ENCODE assay signal across 10 cellular contexts in the genomic region with DNA sequence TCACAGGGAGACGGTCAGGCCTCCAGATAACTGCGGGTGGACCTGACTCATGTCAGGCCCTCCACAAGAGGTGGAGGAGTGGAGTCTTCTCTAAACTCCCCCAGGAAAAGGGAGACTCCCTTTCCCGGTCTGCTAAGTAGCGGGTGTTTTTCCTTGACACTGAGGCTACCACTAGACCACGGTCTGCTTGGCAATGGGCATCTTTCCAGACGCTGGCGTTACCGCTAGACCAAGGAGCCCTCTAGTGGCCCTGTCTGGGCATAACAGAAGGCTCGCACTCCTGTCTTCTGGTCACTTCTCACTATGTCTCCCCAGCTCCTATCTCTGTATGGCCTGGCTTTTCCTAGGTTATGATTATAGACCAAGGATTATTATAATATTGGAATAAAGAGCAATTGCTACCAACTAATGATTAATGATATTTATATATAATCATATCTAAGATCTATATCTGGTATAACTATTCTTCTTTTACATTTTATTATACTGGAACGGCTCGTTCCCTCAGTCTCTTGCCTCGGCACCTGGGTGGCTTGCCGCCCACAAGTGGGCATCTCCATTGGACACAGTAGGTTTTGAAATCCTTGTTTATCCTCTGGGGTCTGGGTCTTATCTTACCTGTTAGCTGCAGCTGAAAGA. TPM values are rescaled to one million over a fixed set of nuclear protein-coding genes. Genes with fewer than 3 reads are reported as not detected.
DNase-seq lines count a peak whose midpoint lies in the region; ATAC-seq, FAIRE-seq and TF ChIP-seq lines count a peak whose summit lies in the region.
"Not testable (repeated sequence)": the region's sequence is repeated elsewhere in the genome, so short reads cannot be mapped to it uniquely, and the experiment has no call there.
"Had no signal": no experiment of that assay in that cellular context is flagged by ENCODE, and none has a peak within 500 bp of the region (broad histone marks: within the 10 kb centered on the region; RNA-seq: fewer than 3 reads in every experiment).

No MANE protein-coding gene starts in this region.

- not testable (repeated sequence) for BruUV-seq in HepG2 (replicated peaks; lab: Mats Ljungman, UMichigan)

- POLR2A ChIA-PET in HepG2 (lab: Yijun Ruan, JAX), result not testable (repeated sequence)

- not testable (repeated sequence) for H3K27ac ChIP-seq in RWPE2 (ENCODE audit: poor library complexity, severe bottlenecking); esophagus muscularis mucosa (replicated peaks in 1 of 4); HepG2 (ENCODE audit: extremely low read length, insufficient read depth, low read length); spleen

- in situ Hi-C loops in ACHN (cut with HindIII; ENCODE audit: low pct_ligation_motif_present, low pct_unique_long_range_greater_than_20kb, low sequenced_read_pairs); HepG2 (cut with HindIII; ENCODE audit: extremely low pct_ligation_motif_present, low pct_unique_long_range_greater_than_20kb): not testable (repeated sequence)

- peak; percentile 71 for FAIRE-seq in HepG2 (lab: Jason Lieb, UNC)

- TF ChIP-seq CTCF in GM12873 (IDR thresholded peaks at IDR 0.05; ENCODE audit: insufficient read depth, low read depth, low read length, missing control alignments), result peak; percentile 62
- TF ChIP-seq CTCF in RWPE2 (IDR thresholded peaks at IDR 0.05; ENCODE audit: poor library complexity, severe bottlenecking), result peak; percentile 78
- TF ChIP-seq CTCF in esophagus muscularis mucosa (IDR thresholded peaks at IDR 0.05), result peak in 2 of 3 experiments; percentile 47 to 77
- TF ChIP-seq CTCF in HepG2 (CRISPR knock-in tag; IDR thresholded peaks at IDR 0.05), result peak; percentile 63
- peak in 6 of 11 experiments; percentile 43 to 71 (median 64) for TF ChIP-seq CTCF in spleen (IDR thresholded peaks at IDR 0.05 in 8 of 11, conservative IDR thresholded peaks at IDR 0.05 in 3 of 11)

- ATAC-seq in RWPE2 (ENCODE audit: low read depth); HepG2: not testable (repeated sequence)

- H3K36me3 ChIP-seq in RWPE2 (ENCODE audit: low read depth); esophagus muscularis mucosa; HepG2 (replicated peaks in 1 of 2; ENCODE audit: control insufficient read depth in 1 of 2, insufficient read depth in 2 of 2, low read length in 2 of 2); spleen: not testable (repeated sequence)

- H3K79me2 ChIP-seq in HepG2 (ENCODE audit: insufficient read depth, low read length), result not testable (repeated sequence)

- CTCF ChIA-PET in HepG2 (lab: Yijun Ruan, JAX; ENCODE audit: low intra/inter-chr PET ratio, low total read pairs), result not testable (repeated sequence)

- H3K4me3 ChIP-seq in RWPE2 (ENCODE audit: severe bottlenecking); esophagus muscularis mucosa; HepG2 (replicated peaks in 1 of 3; ENCODE audit: insufficient read depth in 1 of 3, low read depth in 2 of 3, low read length in 3 of 3); spleen: not testable (repeated sequence)

- DNase-seq in ACHN (peak; percentile 68), NCI-H1092 (lab: John Stamatoyannopoulos, UW) (peak; percentile 4)
- not testable (repeated sequence) for DNase-seq in RWPE2 (ENCODE audit: low spot score); esophagus muscularis mucosa (ENCODE audit: extremely low spot score); HepG2 (ENCODE audit: low spot score); spleen
- DNase-seq in activated T-cell treated with anti-CD3 and anti-CD28 coated beads, Interleukin-2, amount 50 U/mL, for 48 hours, result peak; percentile 36 to 48

- H3K27me3 ChIP-seq in RWPE2 (ENCODE audit: insufficient read depth, poor library complexity, severe bottlenecking); esophagus muscularis mucosa; HepG2 (ENCODE audit: control insufficient read depth in 1 of 2, insufficient read depth in 2 of 2, low read length in 2 of 2); spleen (replicated peaks in 1 of 7): not testable (repeated sequence)

- intact Hi-C loops in esophagus muscularis mucosa (cut with DNase I); HepG2 (cut with micrococcal nuclease; ENCODE audit: unreplicated experiment); spleen (cut with DNase I; ENCODE audit: low total_unique reads): not testable (repeated sequence)

- H3K9ac ChIP-seq in HepG2 (ENCODE audit: insufficient read depth, low read depth, low read length), result not testable (repeated sequence)

- TF ChIP-seq EP300 in esophagus muscularis mucosa (IDR thresholded peaks at IDR 0.05); HepG2 (IDR thresholded peaks at IDR 0.05; ENCODE audit: low read depth in 2 of 2, low read length in 2 of 2); HepG2 (CRISPR knock-in tag; IDR thresholded peaks at IDR 0.05; ENCODE audit: borderline replicate concordance): not testable (repeated sequence)

- not testable (repeated sequence) for H2AFZ ChIP-seq in HepG2 (ENCODE audit: low read length)

- 47% methylated on average over 13 of the region's 13 CpGs for WGBS in esophagus muscularis mucosa
- WGBS in HepG2 (ENCODE audit: low lambda C conversion rate), result 39% methylated on average over 9 of the region's 13 CpGs
- 45 to 54% (median 51%) methylated on average over 13 of the region's 13 CpGs for WGBS in spleen, 5 donors

- not testable (repeated sequence) for H3K9me3 ChIP-seq in RWPE2 (ENCODE audit: severe bottlenecking); esophagus muscularis mucosa; HepG2 (ENCODE audit: low read length); spleen

- H3K4me2 ChIP-seq in HepG2 (ENCODE audit: low read depth, low read length), result not testable (repeated sequence)

- H4K20me1 ChIP-seq in HepG2 (ENCODE audit: insufficient read depth, low read length), result not testable (repeated sequence)

- H3K4me1 ChIP-seq in RWPE2 (ENCODE audit: insufficient read depth, poor library complexity, severe bottlenecking); esophagus muscularis mucosa; HepG2 (ENCODE audit: insufficient read depth, low read length); spleen: not testable (repeated sequence)

- not testable (repeated sequence) for TF ChIP-seq RAD21 in HepG2 (CRISPR knock-in tag; IDR thresholded peaks at IDR 0.05)

- TF ChIP-seq POLR2A in esophagus muscularis mucosa (IDR thresholded peaks at IDR 0.05; ENCODE audit: low read depth); HepG2 (IDR thresholded peaks at IDR 0.05; ENCODE audit: insufficient read depth in 1 of 2, low read depth in 2 of 2, low read length in 2 of 2); spleen (IDR thresholded peaks at IDR 0.05): not testable (repeated sequence)

TF ChIP-seq in HepG2, 621 proteins besides CTCF, POLR2A, EP300 and RAD21:
- peak; percentile 29 for TF ChIP-seq STAG1 (CRISPR knock-in tag; IDR thresholded peaks at IDR 0.05)
TF ChIP-seq in HepG2: peak in this region for 1; not testable (repeated sequence) for 620.

RNA-seq across cellular contexts. Expression of a gene that starts 5.3 kb away (rescaled TPM):
- not detected for total RNA-seq in esophagus muscularis mucosa
- total RNA-seq in HepG2 (2016; rRNA removed; fragmentation: Illumina TruSeq; extraction: Trizol), result not detected in 2 replicates
- total RNA-seq in HepG2 (2016; cell fraction: cytosol; rRNA removed; fragmentation: Illumina TruSeq; extraction: Trizol; ENCODE audit: low read depth), result not detected in 2 replicates
- total RNA-seq in HepG2 (2016; cell fraction: insoluble cytoplasmic fraction; rRNA removed; fragmentation: Illumina TruSeq; extraction: Trizol), result not detected in 2 replicates
- total RNA-seq in HepG2 (2016; cell fraction: membrane; rRNA removed; fragmentation: Illumina TruSeq; extraction: Trizol), result not detected in 2 replicates
- not detected in 2 replicates for total RNA-seq in HepG2 (2016; cell fraction: nucleus; rRNA removed; fragmentation: Illumina TruSeq; extraction: Trizol)
- not detected in 2 replicates for polyA plus RNA-seq in HepG2 (2011; rRNA removed)
- not detected in 2 replicates for polyA plus RNA-seq in HepG2 (2011; cell fraction: cytosol; rRNA removed)
- polyA plus RNA-seq in HepG2 (2011; cell fraction: nucleus; rRNA removed), result not detected in 2 replicates
- not detected in 2 replicates for polyA plus RNA-seq in HepG2 (2012)
- not detected in 2 replicates for polyA plus RNA-seq in HepG2 (2016; cell fraction: cytosol; fragmentation: Illumina TruSeq; extraction: Trizol; ENCODE audit: low read depth)
- polyA plus RNA-seq in HepG2 (2016; cell fraction: insoluble cytoplasmic fraction; fragmentation: Illumina TruSeq; extraction: Trizol; ENCODE audit: low read depth), result not detected in 2 replicates
- polyA plus RNA-seq in HepG2 (2016; cell fraction: membrane; fragmentation: Illumina TruSeq; extraction: Trizol; ENCODE audit: low read depth), result not detected in 2 replicates
- polyA plus RNA-seq in HepG2 (2016; cell fraction: nucleus; fragmentation: Illumina TruSeq; extraction: Trizol; ENCODE audit: insufficient read depth, low read depth), result not detected in 2 replicates
- not detected in 2 replicates for polyA minus RNA-seq in HepG2 (2011; rRNA and poly(A)+ RNA removed; ENCODE audit: low replicate concordance)
- not detected in 2 replicates for polyA minus RNA-seq in HepG2 (2011; cell fraction: cytosol; rRNA and poly(A)+ RNA removed)
- polyA minus RNA-seq in HepG2 (2011; cell fraction: nucleus; rRNA and poly(A)+ RNA removed), result not detected in 2 replicates
- total RNA-seq in spleen, result not detected
- polyA plus RNA-seq in spleen, result not detected
- total RNA-seq: activated T-helper 1 cell treated with anti-CD3 and anti-CD28 coated beads, Interleukin-12 subunit alpha, Interleukin-12 subunit beta, Interleukin-2, Interleukin-4 antibody, amounts not matched to agents 30 ng/mL and 10 ng/mL and 1 ng/mL, durations not matched to agents 14 hours and 24 hours and 36 hours; mononuclear cell had no signal
